ENCODE assay signal across 14 cellular contexts in the genomic region with DNA sequence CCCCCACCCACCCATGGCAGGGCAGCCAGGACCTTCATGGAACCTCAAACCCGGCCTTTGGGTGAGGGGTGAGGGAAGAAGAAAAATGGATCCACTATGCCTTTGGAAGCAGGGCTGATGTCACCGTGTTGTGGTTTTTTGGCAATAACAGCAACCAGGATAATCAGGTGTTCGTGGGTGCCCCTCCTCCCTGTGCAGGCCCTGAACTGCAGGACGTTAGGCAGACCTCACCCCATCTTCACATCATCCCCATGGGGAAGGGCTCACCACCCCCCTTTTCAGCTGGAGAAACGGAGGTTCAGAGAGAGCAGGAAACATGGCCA. TPM values are rescaled to one million over a fixed set of nuclear protein-coding genes. Genes with fewer than 3 reads are reported as not detected.
DNase-seq lines count a peak whose midpoint lies in the region; ATAC-seq, FAIRE-seq and TF ChIP-seq lines count a peak whose summit lies in the region.
"Had no signal": no experiment of that assay in that cellular context is flagged by ENCODE, and none has a peak within 500 bp of the region (broad histone marks: within the 10 kb centered on the region; RNA-seq: fewer than 3 reads in every experiment).

No MANE protein-coding gene starts in this region.

- H3K9ac ChIP-seq in neural progenitor cell: no peak overlapping the region

- no peaks in the 10 kb centered on the region for H3K36me3 ChIP-seq in Panc1 (ENCODE audit: control insufficient read depth, insufficient read depth, low read length)
- H3K36me3 ChIP-seq in ectodermal cell (ENCODE audit: control insufficient read depth, insufficient read depth, low read length): no peaks in the 10 kb centered on the region
- no peaks in the 10 kb centered on the region for H3K36me3 ChIP-seq in neural progenitor cell
- H3K36me3 ChIP-seq: Peyer's patch had no signal

- H3K27ac Mint-ChIP-seq in neural progenitor cell (peak overlapping the region; percentile 64), type B pancreatic cell (peak overlapping the region; percentile 31)
- no peak overlapping the region for H3K27ac Mint-ChIP-seq in CD4-positive, alpha-beta T cell

- POLR2A ChIA-PET in Panc1 (lab: Charles Lee): no interaction called here
- POLR2A ChIA-PET in CD4-positive, alpha-beta T cell (lab: Charles Lee): no interaction called here

- H3K4me3 Mint-ChIP-seq in neural progenitor cell (no peak overlapping the region), type B pancreatic cell (no peak overlapping the region)
- H3K4me3 Mint-ChIP-seq in CD4-positive, alpha-beta T cell: no peak overlapping the region

- H3K9me3 ChIP-seq in Panc1 (ENCODE audit: control insufficient read depth, insufficient read depth, low read depth, low read length) (no peaks in the 10 kb centered on the region), ectodermal cell (ENCODE audit: control insufficient read depth, low read length) (no peaks in the 10 kb centered on the region), neural progenitor cell (ENCODE audit: low read depth) (no peaks in the 10 kb centered on the region)
- no peaks in the 10 kb centered on the region for H3K9me3 ChIP-seq in CD4-positive, alpha-beta T cell (ENCODE audit: control insufficient read depth, low read length)
- H3K9me3 ChIP-seq: esophagus muscularis mucosa, Peyer's patch had no signal

- CTCF ChIA-PET in Panc1 (lab: Charles Lee): no interaction called here
- CTCF ChIA-PET in CD4-positive, alpha-beta T cell (lab: Charles Lee): no interaction called here

- H3F3A ChIP-seq in neural progenitor cell (ENCODE audit: low read depth): peaks cover 10% of the 10 kb centered on the region

- no peaks in the 10 kb centered on the region for H3K27me3 ChIP-seq in Panc1 (ENCODE audit: control insufficient read depth, insufficient read depth, low read length)
- H3K27me3 ChIP-seq in ectodermal cell (ENCODE audit: control insufficient read depth, insufficient read depth, low read length, poor library complexity, severe bottlenecking): no peaks in the 10 kb centered on the region
- H3K27me3 ChIP-seq in neural progenitor cell: no peaks in the 10 kb centered on the region
- H3K27me3 ChIP-seq in CD4-positive, alpha-beta T cell (ENCODE audit: control insufficient read depth, insufficient read depth, low read length): no peaks in the 10 kb centered on the region
- H3K27me3 ChIP-seq: esophagus muscularis mucosa, Peyer's patch had no signal

- no peaks in the 10 kb centered on the region for H4K20me1 ChIP-seq in neural progenitor cell (ENCODE audit: low read depth)

- no peak for TF ChIP-seq CTCF in Panc1 (IDR thresholded peaks at IDR 0.05)
- no peak for TF ChIP-seq CTCF in neural progenitor cell (IDR thresholded peaks at IDR 0.05)
- no peak for TF ChIP-seq CTCF in type B pancreatic cell (conservative IDR thresholded peaks at IDR 0.05)
- no peak for TF ChIP-seq CTCF in CD4-positive, alpha-beta T cell (IDR thresholded peaks at IDR 0.05)

- no TSS peak for BruUV-seq in Panc1 (replicated peaks; lab: Mats Ljungman, UMichigan)

- no peak overlapping the region for H3K27ac ChIP-seq in Panc1 (ENCODE audit: low read length)
- peak overlapping the region; percentile 60 for H3K27ac ChIP-seq in ectodermal cell (ENCODE audit: insufficient read depth, low read depth, low read length, poor library complexity, severe bottlenecking)
- H3K27ac ChIP-seq in neural progenitor cell: no peak overlapping the region
- no peak overlapping the region for H3K27ac ChIP-seq in CD4-positive, alpha-beta T cell (ENCODE audit: low read depth, low read length)

- WGBS in ectodermal cell, 2 experiments: 47 to 52% methylated on average over 5 of the region's 5 CpGs

- peak; percentile 80 for ATAC-seq in Panc1
- no peak for ATAC-seq in GM21528 (IDR thresholded peaks at IDR 0.05; ENCODE audit: low FRiP score, unreplicated experiment)
- ATAC-seq in CD4-positive, alpha-beta T cell (ENCODE audit: poor library complexity): no peak

- no peak overlapping the region for H2AFZ ChIP-seq in neural progenitor cell (replicated peaks)

- no peaks in the 10 kb centered on the region for H3K79me2 ChIP-seq in neural progenitor cell (ENCODE audit: low read depth)

- H3K27me3 Mint-ChIP-seq in neural progenitor cell (ENCODE audit: insufficient read depth, low read depth) (peaks cover 7% of the 10 kb centered on the region), type B pancreatic cell (peaks cover 5% of the 10 kb centered on the region)
- no peaks in the 10 kb centered on the region for H3K27me3 Mint-ChIP-seq in CD4-positive, alpha-beta T cell

- H3K4me3 ChIP-seq in Panc1 (ENCODE audit: low read depth in 2 of 2, low read length in 2 of 2) (no peak overlapping the region), ectodermal cell (ENCODE audit: insufficient read depth, low read depth, low read length) (no peak overlapping the region), neural progenitor cell (no peak overlapping the region)
- H3K4me3 ChIP-seq: Peyer's patch had no signal

- FAIRE-seq in RCC 7860 (lab: Jason Lieb, UNC): no peak

- H3K4me1 ChIP-seq in Panc1 (ENCODE audit: control insufficient read depth, insufficient read depth, low read length) (no peaks in the 10 kb centered on the region; the same call in none of the 2 replicates), ectodermal cell (ENCODE audit: control insufficient read depth, insufficient read depth, low read length) (peaks cover 18% of the 10 kb centered on the region), neural progenitor cell (peaks cover 10% of the 10 kb centered on the region)

- H3K9me3 Mint-ChIP-seq in neural progenitor cell: no peaks in the 10 kb centered on the region
- no peaks in the 10 kb centered on the region for H3K9me3 Mint-ChIP-seq in type B pancreatic cell
- H3K9me3 Mint-ChIP-seq in CD4-positive, alpha-beta T cell: no peaks in the 10 kb centered on the region

- H3K36me3 Mint-ChIP-seq in neural progenitor cell (peaks cover 4% of the 10 kb centered on the region), type B pancreatic cell (peaks cover 3% of the 10 kb centered on the region)
- H3K36me3 Mint-ChIP-seq in CD4-positive, alpha-beta T cell (ENCODE audit: low read depth): peaks cover 8% of the 10 kb centered on the region

- DNase-seq in Panc1 (ENCODE audit: low read depth, low spot score) (no peak), neural progenitor cell (ENCODE audit: low spot score) (no peak), type B pancreatic cell (ENCODE audit: extremely low spot score, unreplicated experiment) (no peak), RCC 7860 (ENCODE audit: low spot score) (no peak)
- no peak for DNase-seq in CD4-positive, alpha-beta T cell
- DNase-seq: activated CD4-positive, alpha-beta T cell treated with anti-CD3 and anti-CD28 coated beads for 4 hours; activated T-cell treated with anti-CD3 and anti-CD28 coated beads, Interleukin-2, amount 50 U/mL, for 1 hour; GOT3; NCI-H1436; Peyer's patch had no signal

- in situ Hi-C loops in Panc1 (cut with HindIII; ENCODE audit: low pct_unique_long_range_greater_than_20kb, low sequenced_read_pairs): no loop called here

- intact Hi-C loops in Panc1 (cut with micrococcal nuclease; ENCODE audit: unreplicated experiment): loop anchor here (5.0 kb wide), 1 partner anchor 56 kb away; no protein-coding TSS in a partner anchor
- intact Hi-C loops in CD4-positive, alpha-beta T cell (cut with DNase I, micrococcal nuclease): no loop called here

- no peak overlapping the region for H3K4me2 ChIP-seq in neural progenitor cell

- peaks cover 35% of the 10 kb centered on the region for H3K4me1 Mint-ChIP-seq in neural progenitor cell
- H3K4me1 Mint-ChIP-seq in type B pancreatic cell (ENCODE audit: unreplicated experiment): peaks cover 10% of the 10 kb centered on the region
- H3K4me1 Mint-ChIP-seq in CD4-positive, alpha-beta T cell (ENCODE audit: low read depth): no peaks in the 10 kb centered on the region

RNA-seq across cellular contexts. Expression of a gene that starts 3.6 kb away (rescaled TPM):
- total RNA-seq in Panc1 (2021; ENCODE audit: unreplicated experiment): 0.18 TPM
- 0.30 TPM for polyA plus RNA-seq in Panc1 (2012; ENCODE audit: insufficient read length)
- polyA plus RNA-seq in ectodermal cell (2013, experiment 1 of 4): not detected
- polyA plus RNA-seq in ectodermal cell (2013, experiment 2 of 4): 0.18 TPM
- polyA plus RNA-seq in ectodermal cell (2013, experiment 3 of 4): not detected
- polyA plus RNA-seq in ectodermal cell (2013, experiment 4 of 4): not detected
- 0.28 TPM in 1 of 2 replicates, not detected in the other for total RNA-seq in neural progenitor cell (ENCODE audit: low replicate concordance)
- 0.92 TPM in 1 of 2 replicates, not detected in the other for total RNA-seq in type B pancreatic cell (ENCODE audit: low replicate concordance)
- total RNA-seq in CD4-positive, alpha-beta T cell: under 1 TPM; 0.47 to 0.49 TPM
- total RNA-seq: NCI-H460 had no signal

RNA-seq across cellular contexts. Expression of a gene that starts 41.0 kb away (rescaled TPM):
- 30.5 TPM for total RNA-seq in Panc1 (2021; ENCODE audit: unreplicated experiment)
- 20.2 TPM for polyA plus RNA-seq in Panc1 (2012; ENCODE audit: insufficient read length)
- 33.1 TPM for polyA plus RNA-seq in ectodermal cell (2013, experiment 1 of 4)
- polyA plus RNA-seq in ectodermal cell (2013, experiment 2 of 4): 38.3 TPM
- polyA plus RNA-seq in ectodermal cell (2013, experiment 3 of 4): 32.5 TPM
- polyA plus RNA-seq in ectodermal cell (2013, experiment 4 of 4): 36.2 TPM
- 27.4 and 43.0 TPM in 2 replicates for total RNA-seq in neural progenitor cell (ENCODE audit: low replicate concordance)
- total RNA-seq in type B pancreatic cell (ENCODE audit: low replicate concordance): 30.6 and 32.0 TPM in 2 replicates
- 10 to 100 TPM; 34.7 to 34.9 TPM for total RNA-seq in CD4-positive, alpha-beta T cell
